9 cellular contexts compared by ENCODE assay signal in genomic region chr15:67862771-67863441, GRCh38. TPM values are rescaled to one million over a fixed set of nuclear protein-coding genes. Genes with fewer than 3 reads are reported as not detected.
DNase-seq lines count a peak whose midpoint lies in the region; ATAC-seq and TF ChIP-seq lines count a peak whose summit lies in the region.
"Had no signal": no experiment of that assay in that cellular context is flagged by ENCODE, and none has a peak within 500 bp of the region (broad histone marks: within the 10 kb centered on the region; RNA-seq: fewer than 3 reads in every experiment).

No MANE protein-coding gene starts in this region.

- H3K4me1 Mint-ChIP-seq in chondrocyte (ENCODE audit: low read depth), result peaks cover 47% of the 10 kb centered on the region

- H3K36me3 ChIP-seq in HAP-1 (replicated peaks), result no peaks in the 10 kb centered on the region

- H3K9me3 ChIP-seq in HAP-1, result no peaks in the 10 kb centered on the region

- DNase-seq in chondrocyte (ENCODE audit: low spot score) (no peak), retinal pigment epithelial cell (ENCODE audit: low read depth) (no peak), HAP-1 (ENCODE audit: low spot score in 2 of 2) (no peak), hypothalamus (lab: John Stamatoyannopoulos, UW) (no peak), GM03348 (ENCODE audit: low spot score) (no peak), DMS153 (lab: John Stamatoyannopoulos, UW) (no peak)

- in situ Hi-C loops in HAP-1 (cut with MboI; ENCODE audit: low sequenced_read_pairs), result loop anchor here (5.0 kb wide), 1 partner anchor 299 kb away; no protein-coding TSS in a partner anchor

- H3K27ac Mint-ChIP-seq in chondrocyte (ENCODE audit: unreplicated experiment), result peak overlapping the region; percentile 85

- peaks cover 19% of the 10 kb centered on the region for H3K4me1 ChIP-seq in HAP-1

- H3K36me3 Mint-ChIP-seq in chondrocyte (ENCODE audit: low read depth), result no peaks in the 10 kb centered on the region

- ATAC-seq in HG03342 (IDR thresholded peaks at IDR 0.05; ENCODE audit: unreplicated experiment), result peak; percentile 31

- peak overlapping the region; percentile 14 for H3K4me3 ChIP-seq in retinal pigment epithelial cell (ENCODE audit: low read length)
- H3K4me3 ChIP-seq in HAP-1, result no peak overlapping the region

- no peaks in the 10 kb centered on the region for H3K27me3 Mint-ChIP-seq in chondrocyte (ENCODE audit: low read depth)

- TF ChIP-seq POLR2A in GM15510 (IDR thresholded peaks at IDR 0.05; ENCODE audit: borderline replicate concordance, extremely low read depth, insufficient read length), result peak; percentile 10

- H3K9me3 Mint-ChIP-seq in chondrocyte (ENCODE audit: low read depth), result no peaks in the 10 kb centered on the region

- TF ChIP-seq CTCF in chondrocyte (IDR thresholded peaks at IDR 0.05) (no peak), retinal pigment epithelial cell (conservative IDR thresholded peaks at IDR 0.05; ENCODE audit: low read depth, low read length) (no peak)

- H3K4me3 Mint-ChIP-seq in chondrocyte (ENCODE audit: unreplicated experiment), result peak overlapping the region; percentile 66

- H3K27me3 ChIP-seq in HAP-1 (ENCODE audit: low read depth), result no peaks in the 10 kb centered on the region

RNA-seq across cellular contexts. Expression of gene RNU6-1, which starts 23.1 kb away (rescaled TPM):
- not detected in 3 replicates for total RNA-seq in chondrocyte
- total RNA-seq: SK-MEL-5 had no signal

RNA-seq across cellular contexts. Expression of gene SKOR1, which starts 37.6 kb away (rescaled TPM):
- 0.15 to 0.27 TPM (median 0.22 TPM) in 3 replicates for total RNA-seq in chondrocyte
- total RNA-seq: SK-MEL-5 had no signal
